In the genomic region with DNA sequence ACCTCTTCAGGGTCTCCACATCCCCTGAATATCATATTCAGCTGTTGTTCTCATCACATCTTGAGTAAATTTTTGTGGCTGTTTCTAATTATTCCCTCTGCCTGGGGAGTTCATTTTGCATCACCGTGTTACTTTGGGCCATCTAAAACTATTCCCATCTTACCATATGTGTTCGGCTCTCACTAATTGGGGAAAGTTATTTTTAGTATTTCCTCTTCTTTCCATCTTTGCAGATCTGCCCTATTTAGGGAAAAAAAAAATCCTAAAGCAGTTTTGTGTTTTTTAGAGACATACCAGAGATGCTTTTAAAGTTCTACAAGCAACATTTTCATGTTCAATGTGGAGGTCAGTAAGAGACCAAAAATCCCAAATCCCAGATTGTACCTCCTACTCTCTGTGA, we compare ENCODE assay signal across 24 cellular contexts.
DNase-seq lines count a peak whose midpoint lies in the region; ATAC-seq and TF ChIP-seq lines count a peak whose summit lies in the region.
"Had no signal": no experiment of that assay in that cellular context is flagged by ENCODE, and none has a peak within 500 bp of the region (broad histone marks: within the 10 kb centered on the region; RNA-seq: fewer than 3 reads in every experiment).

No MANE protein-coding gene starts in this region.

- ATAC-seq in gastrocnemius medialis (no peak), esophagus mucosa (no peak)
- ATAC-seq: activated CD4-positive, CD25-positive, alpha-beta regulatory T cell treated with anti-CD3 and anti-CD28 coated beads, Interleukin-2, amount 50 U/mL, for 24 hours; effector memory CD8-positive, alpha-beta T cell; stimulated activated naive CD8-positive, alpha-beta T cell treated with anti-CD3 and anti-CD28 coated beads, Interleukin-15, Interleukin-2, amounts not matched to agents 100 U/mL and 50 U/mL, for 24 hours; T-cell had no signal

- POLR2A ChIA-PET in OCI-LY7 (lab: Charles Lee): interaction anchor here (1.2 to 1.6 kb wide), 2 partner anchors 9 to 331 kb away, joined by 3 to 4 read pairs; no protein-coding TSS in a partner anchor

- H3K9me2 ChIP-seq in OCI-LY7 (ENCODE audit: insufficient read depth, low read length): no peaks in the 10 kb centered on the region

- no peak overlapping the region for H3K9ac ChIP-seq in BLaER1

- intact Hi-C loops in OCI-LY7 (cut with micrococcal nuclease; ENCODE audit: unreplicated experiment) (no loop called here), gastrocnemius medialis (cut with DNase I; ENCODE audit: low total_unique reads) (loop anchor here (5.0 kb wide), 1 partner anchor 146 kb away; a partner anchor contains a TSS)

- H3K4me1 ChIP-seq in BLaER1: peaks cover 54% of the 10 kb centered on the region
- H3K4me1 ChIP-seq in OCI-LY7 (ENCODE audit: insufficient read depth, low read length, poor library complexity, severe bottlenecking): peaks cover 36% of the 10 kb centered on the region
- peaks cover 0 to 5% of the 10 kb centered on the region in 2 donors for H3K4me1 ChIP-seq in gastrocnemius medialis
- H3K4me1 ChIP-seq: colonic mucosa had no signal

- TF ChIP-seq CTCF in OCI-LY7 (conservative IDR thresholded peaks at IDR 0.05; ENCODE audit: low read length): no peak
- TF ChIP-seq CTCF in gastrocnemius medialis (IDR thresholded peaks at IDR 0.05 in 4 of 5, conservative IDR thresholded peaks at IDR 0.05 in 1 of 5): no peak

- H3K79me2 ChIP-seq in OCI-LY7 (ENCODE audit: insufficient read depth, low read depth, low read length): no peaks in the 10 kb centered on the region

- CTCF ChIA-PET in OCI-LY7 (lab: Charles Lee; ENCODE audit: unreplicated experiment): interaction anchor here (1.6 kb wide), 1 partner anchor 9 kb away, joined by 3 read pairs; no protein-coding TSS in a partner anchor

- BruUV-seq in OCI-LY7 (replicated peaks; lab: Mats Ljungman, UMichigan): no TSS peak

- no peak for TF ChIP-seq POLR2A in gastrocnemius medialis (IDR thresholded peaks at IDR 0.05)

- H3K4me3 ChIP-seq in BLaER1 (no peak overlapping the region), OCI-LY7 (ENCODE audit: low read depth, low read length, poor library complexity, severe bottlenecking) (no peak overlapping the region), gastrocnemius medialis (no peak overlapping the region)
- H3K4me3 ChIP-seq: colonic mucosa, SJSA1, thoracic aorta had no signal

- peak overlapping the region; percentile 9; the same call in 1 of the 2 replicates for H3K4me2 ChIP-seq in BLaER1
- no peak overlapping the region for H3K4me2 ChIP-seq in OCI-LY7 (ENCODE audit: low read length)

- H3K9me3 ChIP-seq in BLaER1 (no peaks in the 10 kb centered on the region), OCI-LY7 (ENCODE audit: low read length) (no peaks in the 10 kb centered on the region), gastrocnemius medialis (no peaks in the 10 kb centered on the region)
- H3K9me3 ChIP-seq: colonic mucosa, SJSA1, thoracic aorta had no signal

- no peaks in the 10 kb centered on the region for H3K27me3 ChIP-seq in BLaER1
- no peaks in the 10 kb centered on the region for H3K27me3 ChIP-seq in gastrocnemius medialis
- H3K27me3 ChIP-seq: colonic mucosa, SJSA1 had no signal

- H3K27ac ChIP-seq in BLaER1 (no peak overlapping the region), OCI-LY7 (ENCODE audit: low read depth, low read length, poor library complexity, severe bottlenecking) (no peak overlapping the region), gastrocnemius medialis (peak overlapping the region; percentile 67 to 81 (median 74))
- H3K27ac ChIP-seq: colonic mucosa, SJSA1 had no signal

- peak overlapping the region; percentile 57; the same call in 1 of the 2 replicates for H2AFZ ChIP-seq in OCI-LY7 (ENCODE audit: low read length)

- DNase-seq in OCI-LY7 (ENCODE audit: low spot score) (no peak), fibroblast of peridontal ligament (ENCODE audit: extremely low read depth) (peak; percentile 83), gastrocnemius medialis (no peak), Ammon's horn (ENCODE audit: low spot score) (no peak), HPDE6-E6E7 (ENCODE audit: extremely low spot score) (no peak), NCI-H748 (lab: John Stamatoyannopoulos, UW; ENCODE audit: unreplicated experiment) (no peak)
- DNase-seq: activated CD4-positive, alpha-beta memory T cell treated with anti-CD3 and anti-CD28 coated beads for 36 hours; activated CD8-positive, alpha-beta memory T cell treated with anti-CD3 and anti-CD28 coated beads, Interleukin-2, amount 50 U/mL, for 4 hours; activated naive CD4-positive, alpha-beta T cell treated with anti-CD3 and anti-CD28 coated beads for 36 hours; colonic mucosa; DMS153; effector memory CD8-positive, alpha-beta T cell; NCI-H1417 treated with DMSO at 0.1 percent for 48 hours; NCI-H2081 treated with DMSO at 0.1 percent for 48 hours; NCI-H226; NCI-H748 treated with DMSO at 0.1 percent for 48 hours; RPMI8226; stimulated activated naive CD8-positive, alpha-beta T cell treated with anti-CD3 and anti-CD28 coated beads, Interleukin-15, Interleukin-2, amounts not matched to agents 100 U/mL and 50 U/mL, for 24 hours; T-cell had no signal

- H4K20me1 ChIP-seq in BLaER1 (no peaks in the 10 kb centered on the region), OCI-LY7 (ENCODE audit: insufficient read depth, low read length) (no peaks in the 10 kb centered on the region)

- H3K36me3 ChIP-seq in BLaER1 (no peaks in the 10 kb centered on the region), OCI-LY7 (ENCODE audit: insufficient read depth, low read length) (no peaks in the 10 kb centered on the region), gastrocnemius medialis (no peaks in the 10 kb centered on the region)
- H3K36me3 ChIP-seq: colonic mucosa, SJSA1, thoracic aorta had no signal

- in situ Hi-C loops in gastrocnemius medialis (cut with MboI; ENCODE audit: low sequenced_read_pairs in 4 of 4): loop anchor here in 1 of 4 donors (25.0 kb wide), 1 partner anchor 504 kb away; no protein-coding TSS in a partner anchor

Comparison
In these comparisons a context has a peak if more than half of its experiments do, and no peak if none do; other contexts are left out.
1. H3K27ac ChIP-seq: peak in gastrocnemius medialis (4 of 4); none in BLaER1 (single experiment) and OCI-LY7 (single experiment).